8 cellular contexts compared by ENCODE assay signal in genomic region chr1:155227261-155228095, GRCh38. TPM values are rescaled to one million over a fixed set of nuclear protein-coding genes. Genes with fewer than 3 reads are reported as not detected.
A peak's percentile ranks its signal among the peaks of the same experiment; 100 is the strongest.
DNase-seq lines count a peak whose midpoint lies in the region; ATAC-seq, FAIRE-seq and TF ChIP-seq lines count a peak whose summit lies in the region.

No MANE protein-coding gene starts in this region.

- no TSS peak for BruUV-seq in Caco-2 (replicated peaks; lab: Mats Ljungman, UMichigan)

- H4K91ac ChIP-seq in H1 (replicated peaks; ENCODE audit: insufficient read length, low read length), result peak overlapping the region; percentile 17

- 2% methylated on average over 36 of the region's 42 CpGs; no CpG with 5 or more reads in 1 of the 2 experiments for WGBS in H1 (ENCODE audit: extremely low coverage in 1 of 2, insufficient coverage in 1 of 2, insufficient read length in 1 of 2, insufficient replicate concordance in 2 of 2, low coverage in 1 of 2, low lambda C conversion rate in 2 of 2, missing lambda C conversion rate in 1 of 2), 2 experiments

- peaks cover 0 to 9% of the 10 kb centered on the region in 2 experiments; a peak in 1 of 4 replicates for H3K79me2 ChIP-seq in H1 (ENCODE audit: control insufficient read depth in 1 of 2, insufficient read depth in 2 of 2, low read length in 2 of 2)

- H4K20me1 ChIP-seq in H1 (replicated peaks in 1 of 2; ENCODE audit: control insufficient read depth in 1 of 2, insufficient read depth in 2 of 2, low read length in 2 of 2), result peaks cover 0 to 2% of the 10 kb centered on the region in 2 experiments

- FAIRE-seq in HTR-8/SVneo (lab: Jason Lieb, UNC), result no peak
- no peak for FAIRE-seq in H1 (lab: Jason Lieb, UNC)

- peak overlapping the region; percentile 80 for H3K18ac ChIP-seq in H1 (ENCODE audit: extremely low read depth, low read length)

- peak overlapping the region; percentile 21 for H2BK15ac ChIP-seq in H1 (ENCODE audit: low read length)

- H3K27me3 ChIP-seq in Caco-2 (replicated peaks; ENCODE audit: control insufficient read depth, insufficient read depth, low read length), result no peaks in the 10 kb centered on the region
- H3K27me3 ChIP-seq in H1 (replicated peaks in 1 of 4; ENCODE audit: control insufficient read depth in 3 of 4, extremely low read depth in 1 of 4, insufficient read depth in 3 of 4, low read length in 3 of 4), result peaks cover 0 to 2% (median 0%) of the 10 kb centered on the region in 4 experiments; a peak in 1 of 7 replicates

- H3K23ac ChIP-seq in H1 (ENCODE audit: insufficient read length), result no peak overlapping the region

- H3K4me3 ChIP-seq in Caco-2 (ENCODE audit: low read depth, low read length) (peak overlapping the region; percentile 62), H1 (ENCODE audit: extremely low read depth in 1 of 4, insufficient read depth in 2 of 4, low read depth in 3 of 4, low read length in 4 of 4) (peak overlapping the region; percentile 67 to 92 (median 82))

- peak overlapping the region; percentile 91 for H3K27ac ChIP-seq in H1 (ENCODE audit: low read depth, low read length)

- peaks cover 25% of the 10 kb centered on the region for H3K4me1 Mint-ChIP-seq in Caco-2 (ENCODE audit: low read depth, unreplicated experiment)
- peaks cover 41% of the 10 kb centered on the region for H3K4me1 Mint-ChIP-seq in activated CD8-positive, alpha-beta memory T cell treated with anti-CD3 and anti-CD28 coated beads, Interleukin-2, amount 10 ng/mL, durations not matched to agents 7 days and 5 days

- H3K9me3 ChIP-seq in Caco-2 (no peaks in the 10 kb centered on the region), H1 (ENCODE audit: insufficient read depth in 2 of 2, low read depth in 1 of 2, low read length in 1 of 2) (no peaks in the 10 kb centered on the region)

- H3K79me1 ChIP-seq in H1 (ENCODE audit: low read depth, low read length), result no peaks in the 10 kb centered on the region

- POLR2A ChIA-PET in Caco-2 (lab: Charles Lee), result interaction anchor here (0.6 to 2.0 kb wide), 2 partner anchors 18 to 508 kb away, joined by 4 to 10 read pairs; partner anchors contain the start of gene MTX1
- POLR2A ChIA-PET in H1 (lab: Charles Lee; ENCODE audit: partially characterized antibody), result interaction anchor here (0.7 to 11.9 kb wide), 14 partner anchors 9 to 87 kb away, joined by 3 to 235 read pairs (median 5); partner anchors contain the start of genes MTX1, SCAMP3 and THBS3

- H3K36me3 ChIP-seq in Caco-2 (ENCODE audit: control insufficient read depth, insufficient read depth, low read length) (no peaks in the 10 kb centered on the region; the same call in 1 of the 2 replicates), H1 (ENCODE audit: control insufficient read depth in 2 of 4, insufficient read depth in 4 of 4, low read length in 3 of 4) (peaks cover 0 to 3% (median 0%) of the 10 kb centered on the region in 4 experiments; a peak in 1 of 8 replicates)

- intact Hi-C loops in Caco-2 (cut with micrococcal nuclease; ENCODE audit: unreplicated experiment), result loop anchor here (1.0 to 5.0 kb wide), 2 partner anchors 17 to 35 kb away; no protein-coding TSS in a partner anchor

- peak overlapping the region; percentile 78 for H3K14ac ChIP-seq in H1 (ENCODE audit: insufficient read length)

- peak overlapping the region; percentile 73 to 75 for H3K4me2 ChIP-seq in H1 (ENCODE audit: insufficient read depth in 1 of 2, low read depth in 2 of 2, low read length in 2 of 2)

- peak overlapping the region; percentile 80 for H3K4ac ChIP-seq in H1 (replicated peaks; ENCODE audit: insufficient read length, low read depth, low read length)

- peak overlapping the region; percentile 73 for H3K56ac ChIP-seq in H1 (replicated peaks; ENCODE audit: insufficient read length, low read depth, low read length)

- no peak overlapping the region for H2BK20ac ChIP-seq in H1 (ENCODE audit: low read length)

- peaks cover 20% of the 10 kb centered on the region for H3K36me3 Mint-ChIP-seq in Caco-2 (ENCODE audit: insufficient read depth, unreplicated experiment)
- peaks cover 4% of the 10 kb centered on the region for H3K36me3 Mint-ChIP-seq in activated CD8-positive, alpha-beta memory T cell treated with anti-CD3 and anti-CD28 coated beads, Interleukin-2, amount 10 ng/mL, durations not matched to agents 7 days and 5 days

- H4K8ac ChIP-seq in H1 (ENCODE audit: extremely low read depth, insufficient read depth, low read length), result peak overlapping the region; percentile 53; the same call in 1 of the 2 replicates

- H3K9ac ChIP-seq in H1 (replicated peaks in 1 of 4; ENCODE audit: extremely low read depth in 1 of 4, low read depth in 3 of 4, low read length in 3 of 4), result peak overlapping the region; percentile 70 to 95 (median 90)

- H3K4me1 ChIP-seq in Caco-2 (peaks cover 22% of the 10 kb centered on the region), H1 (replicated peaks in 1 of 4; ENCODE audit: control insufficient read depth in 3 of 4, insufficient read depth in 4 of 4, low read length in 3 of 4) (peaks cover 0 to 14% (median 4%) of the 10 kb centered on the region in 4 experiments; a peak in 5 of 7 replicates)

- TF ChIP-seq RAD21 in H1 (IDR thresholded peaks at IDR 0.05 in 1 of 2, conservative IDR thresholded peaks at IDR 0.05 in 1 of 2; ENCODE audit: low read depth in 2 of 2, low read length in 2 of 2), result no peak

- TF ChIP-seq POLR2A in H1 (IDR thresholded peaks at IDR 0.05; ENCODE audit: control extremely low read depth in 1 of 2, low read depth in 2 of 2, low read length in 2 of 2), result peak; percentile 76 to 91

- peak overlapping the region; percentile 80 for H3K27ac Mint-ChIP-seq in Caco-2 (ENCODE audit: unreplicated experiment)
- peak overlapping the region; percentile 98 for H3K27ac Mint-ChIP-seq in activated CD8-positive, alpha-beta memory T cell treated with anti-CD3 and anti-CD28 coated beads, Interleukin-2, amount 10 ng/mL, durations not matched to agents 7 days and 5 days

- peak overlapping the region; percentile 81 for H3K4me3 Mint-ChIP-seq in Caco-2 (ENCODE audit: unreplicated experiment)
- H3K4me3 Mint-ChIP-seq in activated CD8-positive, alpha-beta memory T cell treated with anti-CD3 and anti-CD28 coated beads, Interleukin-2, amount 10 ng/mL, durations not matched to agents 7 days and 5 days, result peak overlapping the region; percentile 98

- no peak for TF ChIP-seq EP300 in H1 (IDR thresholded peaks at IDR 0.05; ENCODE audit: borderline replicate concordance in 1 of 2, low read depth in 2 of 2, low read length in 2 of 2)

- peak overlapping the region; percentile 98 for H4K5ac ChIP-seq in H1 (ENCODE audit: insufficient read length, low read depth, low read length)

- CTCF ChIA-PET in Caco-2 (lab: Charles Lee), result interaction anchor here (0.7 to 2.5 kb wide), 7 partner anchors 18 to 136 kb away, joined by 3 to 10 read pairs (median 5); partner anchors contain the start of genes KRTCAP2 and THBS3
- CTCF ChIA-PET in activated CD8-positive, alpha-beta memory T cell treated with anti-CD3 and anti-CD28 coated beads, Interleukin-2, amount 10 ng/mL, durations not matched to agents 7 days and 5 days (lab: Charles Lee), result interaction anchor here (0.6 to 6.8 kb wide), 16 partner anchors 8 to 393 kb away, joined by 3 to 77 read pairs (median 6); partner anchors contain the start of genes KRTCAP2, MTX1 and THBS3
- CTCF ChIA-PET in H1 (lab: Charles Lee; ENCODE audit: partially characterized antibody), result interaction anchor here (0.5 to 7.2 kb wide), 18 partner anchors 13 to 1350 kb away, joined by 3 to 62 read pairs (median 4); partner anchors contain the start of genes MTX1 and THBS3

- TF ChIP-seq CTCF in Caco-2 (IDR thresholded peaks at IDR 0.05; ENCODE audit: insufficient read depth in 1 of 2, low read depth in 1 of 2, low read length in 1 of 2, severe bottlenecking in 1 of 2, unreplicated experiment in 1 of 2) (no peak), H1 (IDR thresholded peaks at IDR 0.05; ENCODE audit: control extremely low read depth in 1 of 3, insufficient read depth in 1 of 3, low read depth in 1 of 3, low read length in 3 of 3) (peak in 2 of 3 experiments; percentile 14 to 17; a peak in 2 of 4 replicates)

- H3K27me3 Mint-ChIP-seq in Caco-2 (ENCODE audit: insufficient read depth, unreplicated experiment), result no peaks in the 10 kb centered on the region
- H3K27me3 Mint-ChIP-seq in activated CD8-positive, alpha-beta memory T cell treated with anti-CD3 and anti-CD28 coated beads, Interleukin-2, amount 10 ng/mL, durations not matched to agents 7 days and 5 days, result no peaks in the 10 kb centered on the region

- peak overlapping the region; percentile 56; the same call in 1 of the 2 replicates for H2BK12ac ChIP-seq in H1 (ENCODE audit: low read depth, low read length)

- H3K23me2 ChIP-seq in H1 (ENCODE audit: low read depth, low read length), result 0 out of 2 replicates have a peak, but pooled peaks cover 10% of the 10 kb centered on the region

- peak; percentile 92 for ATAC-seq in GM21381 (IDR thresholded peaks at IDR 0.05; ENCODE audit: unreplicated experiment)
- peak; percentile 97 for ATAC-seq in activated CD8-positive, alpha-beta memory T cell treated with anti-CD3 and anti-CD28 coated beads, Interleukin-2, amount 10 ng/mL, durations not matched to agents 7 days and 5 days

- peak overlapping the region; percentile 72 for H2BK5ac ChIP-seq in H1 (ENCODE audit: low read depth, low read length)

- DNase-seq in Caco-2 (peak; percentile 99), HTR-8/SVneo (ENCODE audit: insufficient read length, low spot score) (peak; percentile 98), NOMO-1 treated with DMSO at 0.1 percent for 48 hours (lab: John Stamatoyannopoulos, UW; ENCODE audit: unreplicated experiment) (peak; percentile 99), H1 (ENCODE audit: low read depth in 1 of 2, low spot score in 2 of 2) (peak; percentile 95 to 96), mesenteric fat pad (ENCODE audit: low spot score) (peak; percentile 98)
- DNase-seq in activated CD8-positive, alpha-beta memory T cell treated with anti-CD3 and anti-CD28 coated beads, Interleukin-2, amount 10 ng/mL, durations not matched to agents 7 days and 5 days, result peak; percentile 100
- peak; percentile 95 for DNase-seq in stimulated activated CD8-positive, alpha-beta memory T cell treated with anti-CD3 and anti-CD28 coated beads, Interleukin-15, amount 100 ng/mL, for 1 hour (ENCODE audit: low read depth)

- H3K9me3 Mint-ChIP-seq in Caco-2 (ENCODE audit: unreplicated experiment), result no peaks in the 10 kb centered on the region
- no peaks in the 10 kb centered on the region for H3K9me3 Mint-ChIP-seq in activated CD8-positive, alpha-beta memory T cell treated with anti-CD3 and anti-CD28 coated beads, Interleukin-2, amount 10 ng/mL, durations not matched to agents 7 days and 5 days (ENCODE audit: low read depth)

- peak overlapping the region; percentile 28; the same call in 1 of the 2 replicates for H2AFZ ChIP-seq in H1 (ENCODE audit: low read length)

- peak overlapping the region; percentile 84; the same call in 1 of the 2 replicates for H2AK5ac ChIP-seq in H1 (ENCODE audit: low read depth, low read length)

- H2BK120ac ChIP-seq in H1 (replicated peaks; ENCODE audit: low read depth, low read length), result peak overlapping the region; percentile 49

RNA-seq across cellular contexts. Expression of gene MTX1, which starts 19.0 kb away (rescaled TPM):
- total RNA-seq in Caco-2 (2022) (64.9 and 65.3 TPM in 2 replicates), mesenteric fat pad (40.0 TPM)
- total RNA-seq in activated CD8-positive, alpha-beta memory T cell treated with anti-CD3 and anti-CD28 coated beads, Interleukin-2, amount 10 ng/mL, durations not matched to agents 7 days and 5 days, result 10 to 100 TPM; 39.0 to 48.6 TPM
- 47.9 and 55.0 TPM in 2 replicates for total RNA-seq in H1 (2021; fragmentation: NEBNext Ultra II Directional; extraction: Animal tissue kit (Norgen Biotek cat#: 25700))
- 131 and 161 TPM in 2 replicates for polyA plus RNA-seq in H1 (2011; rRNA removed)
- 108 TPM for polyA plus RNA-seq in H1 (2011; cell fraction: cytosol; rRNA removed)
- 98.3 TPM for polyA plus RNA-seq in H1 (2011; cell fraction: nucleus; rRNA removed)
- polyA plus RNA-seq in H1 (2012, experiment 1 of 2), result 52.9 to 74.3 TPM (median 71.2 TPM) in 4 replicates
- 106 TPM for polyA plus RNA-seq in H1 (2012, experiment 2 of 2)
- 37.2 TPM for polyA plus RNA-seq in H1 (2013, experiment 1 of 2)
- polyA plus RNA-seq in H1 (2013, experiment 2 of 2), result 36.4 TPM
- 39.0 and 48.9 TPM in 2 replicates for polyA minus RNA-seq in H1 (2011; rRNA and poly(A)+ RNA removed)
- polyA minus RNA-seq in H1 (2011; cell fraction: cytosol; rRNA and poly(A)+ RNA removed), result 31.5 TPM
- polyA minus RNA-seq in H1 (2011; cell fraction: nucleus; rRNA and poly(A)+ RNA removed), result 29.7 TPM

RNA-seq across cellular contexts. Expression of gene THBS3, which starts 19.8 kb away (rescaled TPM):
- total RNA-seq in Caco-2 (2022) (6.2 and 7.4 TPM in 2 replicates), mesenteric fat pad (17.9 TPM)
- 10 to 100 TPM; 14.3 to 23.5 TPM for total RNA-seq in activated CD8-positive, alpha-beta memory T cell treated with anti-CD3 and anti-CD28 coated beads, Interleukin-2, amount 10 ng/mL, durations not matched to agents 7 days and 5 days
- total RNA-seq in H1 (2021; fragmentation: NEBNext Ultra II Directional; extraction: Animal tissue kit (Norgen Biotek cat#: 25700)), result 2.6 and 3.0 TPM in 2 replicates
- 3.5 and 5.0 TPM in 2 replicates for polyA plus RNA-seq in H1 (2011; rRNA removed)
- 4.2 TPM for polyA plus RNA-seq in H1 (2011; cell fraction: cytosol; rRNA removed)
- polyA plus RNA-seq in H1 (2011; cell fraction: nucleus; rRNA removed), result 19.8 TPM
- polyA plus RNA-seq in H1 (2012, experiment 1 of 2), result 8.5 to 12.1 TPM (median 11.0 TPM) in 4 replicates
- 4.6 TPM for polyA plus RNA-seq in H1 (2012, experiment 2 of 2)
- polyA plus RNA-seq in H1 (2013, experiment 1 of 2), result 3.6 TPM
- 3.4 TPM for polyA plus RNA-seq in H1 (2013, experiment 2 of 2)
- polyA minus RNA-seq in H1 (2011; rRNA and poly(A)+ RNA removed), result 5.1 and 6.1 TPM in 2 replicates
- polyA minus RNA-seq in H1 (2011; cell fraction: cytosol; rRNA and poly(A)+ RNA removed), result 2.2 TPM
- polyA minus RNA-seq in H1 (2011; cell fraction: nucleus; rRNA and poly(A)+ RNA removed), result 9.2 TPM

RNA-seq across cellular contexts. Expression of gene ENTREP3, which starts 27.8 kb away (rescaled TPM):
- 33.1 and 36.6 TPM in 2 replicates for total RNA-seq in Caco-2 (2022)
- total RNA-seq in activated CD8-positive, alpha-beta memory T cell treated with anti-CD3 and anti-CD28 coated beads, Interleukin-2, amount 10 ng/mL, durations not matched to agents 7 days and 5 days, result 10 to 100 TPM; 30.7 to 32.3 TPM
- 52.2 and 55.4 TPM in 2 replicates for total RNA-seq in H1 (2021; fragmentation: NEBNext Ultra II Directional; extraction: Animal tissue kit (Norgen Biotek cat#: 25700))
- 22.8 and 39.1 TPM in 2 replicates for polyA plus RNA-seq in H1 (2011; rRNA removed)
- polyA plus RNA-seq in H1 (2011; cell fraction: cytosol; rRNA removed), result 16.5 TPM
- 58.2 TPM for polyA plus RNA-seq in H1 (2011; cell fraction: nucleus; rRNA removed)
- 39.5 to 52.0 TPM (median 47.1 TPM) in 4 replicates for polyA plus RNA-seq in H1 (2012, experiment 1 of 2)
- 47.8 TPM for polyA plus RNA-seq in H1 (2012, experiment 2 of 2)
- 38.5 TPM for polyA plus RNA-seq in H1 (2013, experiment 1 of 2)
- polyA plus RNA-seq in H1 (2013, experiment 2 of 2), result 41.8 TPM
- 8.3 and 11.1 TPM in 2 replicates for polyA minus RNA-seq in H1 (2011; rRNA and poly(A)+ RNA removed)
- polyA minus RNA-seq in H1 (2011; cell fraction: cytosol; rRNA and poly(A)+ RNA removed), result 22.6 TPM
- polyA minus RNA-seq in H1 (2011; cell fraction: nucleus; rRNA and poly(A)+ RNA removed), result 19.6 TPM
- total RNA-seq in mesenteric fat pad, result 25.2 TPM

RNA-seq across cellular contexts. Expression of gene SCAMP3, which starts 34.7 kb away (rescaled TPM):
- 53.4 and 55.9 TPM in 2 replicates for total RNA-seq in Caco-2 (2022)
- total RNA-seq in activated CD8-positive, alpha-beta memory T cell treated with anti-CD3 and anti-CD28 coated beads, Interleukin-2, amount 10 ng/mL, durations not matched to agents 7 days and 5 days, result 100 to 1,000 TPM in 1 of 2 experiments, 10 to 100 TPM in 1; 82.0 to 108 TPM
- 48.9 and 50.0 TPM in 2 replicates for total RNA-seq in H1 (2021; fragmentation: NEBNext Ultra II Directional; extraction: Animal tissue kit (Norgen Biotek cat#: 25700))
- polyA plus RNA-seq in H1 (2011; rRNA removed), result 143 and 151 TPM in 2 replicates
- 87.8 TPM for polyA plus RNA-seq in H1 (2011; cell fraction: cytosol; rRNA removed)
- 85.4 TPM for polyA plus RNA-seq in H1 (2011; cell fraction: nucleus; rRNA removed)
- 44.1 to 56.0 TPM (median 54.1 TPM) in 4 replicates for polyA plus RNA-seq in H1 (2012, experiment 1 of 2)
- polyA plus RNA-seq in H1 (2012, experiment 2 of 2), result 104 TPM
- 63.7 TPM for polyA plus RNA-seq in H1 (2013, experiment 1 of 2)
- polyA plus RNA-seq in H1 (2013, experiment 2 of 2), result 73.0 TPM
- polyA minus RNA-seq in H1 (2011; rRNA and poly(A)+ RNA removed), result 54.5 and 60.6 TPM in 2 replicates
- polyA minus RNA-seq in H1 (2011; cell fraction: cytosol; rRNA and poly(A)+ RNA removed), result 35.5 TPM
- 21.9 TPM for polyA minus RNA-seq in H1 (2011; cell fraction: nucleus; rRNA and poly(A)+ RNA removed)
- total RNA-seq in mesenteric fat pad, result 69.7 TPM

RNA-seq across cellular contexts. Expression of gene CLK2, which starts 45.8 kb away (rescaled TPM):
- 56.8 and 57.5 TPM in 2 replicates for total RNA-seq in Caco-2 (2022)
- total RNA-seq in activated CD8-positive, alpha-beta memory T cell treated with anti-CD3 and anti-CD28 coated beads, Interleukin-2, amount 10 ng/mL, durations not matched to agents 7 days and 5 days, result 100 to 1,000 TPM in 1 of 2 experiments, 10 to 100 TPM in 1; 94.8 to 108 TPM
- total RNA-seq in H1 (2021; fragmentation: NEBNext Ultra II Directional; extraction: Animal tissue kit (Norgen Biotek cat#: 25700)), result 58.2 and 62.2 TPM in 2 replicates
- 76.0 and 98.8 TPM in 2 replicates for polyA plus RNA-seq in H1 (2011; rRNA removed)
- 73.0 TPM for polyA plus RNA-seq in H1 (2011; cell fraction: cytosol; rRNA removed)
- 458 TPM for polyA plus RNA-seq in H1 (2011; cell fraction: nucleus; rRNA removed)
- 49.9 to 84.8 TPM (median 77.3 TPM) in 4 replicates for polyA plus RNA-seq in H1 (2012, experiment 1 of 2)
- 31.5 TPM for polyA plus RNA-seq in H1 (2012, experiment 2 of 2)
- 59.7 TPM for polyA plus RNA-seq in H1 (2013, experiment 1 of 2)
- polyA plus RNA-seq in H1 (2013, experiment 2 of 2), result 53.7 TPM
- polyA minus RNA-seq in H1 (2011; rRNA and poly(A)+ RNA removed), result 74.1 and 100 TPM in 2 replicates
- polyA minus RNA-seq in H1 (2011; cell fraction: cytosol; rRNA and poly(A)+ RNA removed), result 37.4 TPM
- polyA minus RNA-seq in H1 (2011; cell fraction: nucleus; rRNA and poly(A)+ RNA removed), result 107 TPM
- total RNA-seq in mesenteric fat pad, result 34.7 TPM

Comparison
In these comparisons a context has a peak if more than half of its experiments do, and no peak if none do; other contexts are left out.
1. Peak in every context shown above with its lines: DNase-seq, ATAC-seq, H3K4me3 ChIP-seq and H3K27ac ChIP-seq.
2. CTCF ChIP-seq: peak in H1 (2 of 3); none in Caco-2 (0 of 2).